Comparison of ENCODE assay signal across 14 cellular contexts in the genomic region with DNA sequence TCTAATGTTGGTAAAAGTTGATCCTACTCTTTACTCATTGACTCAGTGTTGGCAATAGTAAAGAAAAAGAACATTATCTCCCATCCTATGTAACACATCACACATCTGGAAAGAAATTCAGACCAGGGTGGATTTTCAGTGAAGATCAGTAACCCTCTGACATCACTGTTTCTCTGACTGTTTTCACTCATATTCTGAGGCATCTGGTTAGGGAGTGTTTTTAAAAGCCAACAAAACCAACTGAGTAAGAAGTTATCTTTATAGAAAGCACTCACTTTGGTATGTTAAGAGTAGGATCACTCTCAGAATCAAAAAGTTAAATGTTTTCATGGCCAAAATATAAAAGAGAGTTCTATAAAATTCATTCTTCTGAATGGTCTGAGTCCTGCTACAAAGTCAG.
DNase-seq lines count a peak whose midpoint lies in the region; TF ChIP-seq lines count a peak whose summit lies in the region.
"Had no signal": no experiment of that assay in that cellular context is flagged by ENCODE, and none has a peak within 500 bp of the region (broad histone marks: within the 10 kb centered on the region; RNA-seq: fewer than 3 reads in every experiment).

No MANE protein-coding gene starts in this region.

- peaks cover 0 to 29% of the 10 kb centered on the region in 2 donors for H3K36me3 ChIP-seq in vagina

- H3K27ac Mint-ChIP-seq in HFFc6: peak overlapping the region; percentile 66
- H3K27ac Mint-ChIP-seq in chondrocyte (ENCODE audit: unreplicated experiment): peak overlapping the region; percentile 76
- peak overlapping the region; percentile 31 for H3K27ac Mint-ChIP-seq in nephron progenitor cell
- H3K27ac Mint-ChIP-seq: CD4-positive, alpha-beta memory T cell; IgD-negative memory B cell had no signal

- TF ChIP-seq CTCF in HFFc6 (IDR thresholded peaks at IDR 0.05) (no peak), chondrocyte (IDR thresholded peaks at IDR 0.05) (no peak), nephron progenitor cell (IDR thresholded peaks at IDR 0.05) (no peak), vagina (IDR thresholded peaks at IDR 0.05) (no peak)

- no peaks in the 10 kb centered on the region for H3K27me3 ChIP-seq in vagina
- H3K27me3 ChIP-seq: BE2C had no signal

- H3K4me1 ChIP-seq in vagina: peaks cover 13% of the 10 kb centered on the region
- H3K4me1 ChIP-seq: BE2C had no signal

- DNase-seq in HFFc6 (no peak), chondrocyte (ENCODE audit: low spot score) (no peak), nephron progenitor cell (no peak), vagina (ENCODE audit: extremely low spot score in 2 of 2) (no peak), GOT3 (lab: John Stamatoyannopoulos, UW) (no peak), T1000 (lab: John Stamatoyannopoulos, UW) (no peak), NCI-H2171 treated with DMSO at 0.1 percent for 48 hours (lab: John Stamatoyannopoulos, UW) (no peak)
- DNase-seq: BE2C; CD4-positive, alpha-beta memory T cell; H7; NCI-H1417; NCI-H524; SHP77 treated with DMSO at 0.1 percent for 48 hours had no signal

- H3K36me3 Mint-ChIP-seq in HFFc6 (ENCODE audit: low read depth) (peaks cover 56% of the 10 kb centered on the region), chondrocyte (ENCODE audit: low read depth) (peaks cover 18% of the 10 kb centered on the region), nephron progenitor cell (ENCODE audit: low read depth) (peaks cover 25% of the 10 kb centered on the region)
- H3K36me3 Mint-ChIP-seq: CD4-positive, alpha-beta memory T cell had no signal

- peak overlapping the region; percentile 3 for H3K27ac ChIP-seq in vagina

- intact Hi-C loops in vagina (cut with DNase I): no loop called here

- TF ChIP-seq POLR2A in vagina (IDR thresholded peaks at IDR 0.05): no peak

- H3K27me3 Mint-ChIP-seq in HFFc6 (ENCODE audit: insufficient read depth) (peaks cover 1% of the 10 kb centered on the region; the same call in 1 of the 2 replicates), chondrocyte (ENCODE audit: low read depth) (no peaks in the 10 kb centered on the region), nephron progenitor cell (ENCODE audit: low read depth, poor library complexity) (no peaks in the 10 kb centered on the region)
- H3K27me3 Mint-ChIP-seq: CD4-positive, alpha-beta memory T cell; IgD-negative memory B cell had no signal

- no peaks in the 10 kb centered on the region for H3K9me3 ChIP-seq in vagina
- H3K9me3 ChIP-seq: BE2C had no signal

- H3K4me3 Mint-ChIP-seq in HFFc6: no peak overlapping the region
- H3K4me3 Mint-ChIP-seq in chondrocyte (ENCODE audit: unreplicated experiment): no peak overlapping the region
- no peak overlapping the region for H3K4me3 Mint-ChIP-seq in nephron progenitor cell
- H3K4me3 Mint-ChIP-seq: CD4-positive, alpha-beta memory T cell; IgD-negative memory B cell had no signal

- H3K9me3 Mint-ChIP-seq in HFFc6 (no peaks in the 10 kb centered on the region), chondrocyte (ENCODE audit: low read depth) (no peaks in the 10 kb centered on the region), nephron progenitor cell (no peaks in the 10 kb centered on the region)
- H3K9me3 Mint-ChIP-seq: IgD-negative memory B cell had no signal

- H3K4me1 Mint-ChIP-seq in HFFc6 (ENCODE audit: low read depth) (peaks cover 14% of the 10 kb centered on the region), chondrocyte (ENCODE audit: low read depth) (peaks cover 17% of the 10 kb centered on the region), nephron progenitor cell (no peaks in the 10 kb centered on the region)
- H3K4me1 Mint-ChIP-seq: CD4-positive, alpha-beta memory T cell; IgD-negative memory B cell had no signal

- no peak overlapping the region for H3K4me3 ChIP-seq in vagina
